Comparison of ENCODE assay signal across 1 cellular context in genomic region chr11:12043221-12043620, GRCh38.
TF ChIP-seq lines count a peak whose summit lies in the region.

No MANE protein-coding gene starts in this region.

TF ChIP-seq in endothelial cell of umbilical vein, 7 proteins besides CTCF, POLR2A, EP300 and RAD21 (continued from another document):
- TF ChIP-seq EZH2 (IDR thresholded peaks at IDR 0.05; ENCODE audit: borderline replicate concordance, low read depth, low read length, severe bottlenecking) (no peak), GATA2 (IDR thresholded peaks at IDR 0.05; ENCODE audit: insufficient read depth, insufficient read length, low read depth, low read length) (no peak)
TF ChIP-seq in endothelial cell of umbilical vein: peak in this region for 0.
